In the genomic region with DNA sequence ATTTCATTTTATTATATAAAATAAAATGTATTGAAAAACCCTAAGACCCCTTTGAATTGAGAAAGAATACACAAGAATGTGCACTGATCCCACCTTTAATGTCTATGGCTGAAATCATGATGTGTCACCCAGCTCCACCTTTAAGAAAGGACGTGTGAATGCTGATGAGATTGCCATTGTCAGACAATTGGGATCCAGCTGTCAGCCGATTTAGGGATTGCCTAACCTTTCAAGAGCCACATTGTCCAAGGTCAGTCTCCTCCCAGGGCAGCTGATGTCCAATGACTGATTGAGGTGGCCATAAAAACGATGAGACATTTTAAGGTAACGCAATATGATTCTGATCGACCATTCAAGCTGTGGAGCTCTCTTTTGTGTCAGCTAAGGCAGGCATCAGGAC, we compare ENCODE assay signal across 24 cellular contexts.
"Had no signal": no experiment of that assay in that cellular context is flagged by ENCODE, and none has a peak within 500 bp of the region (broad histone marks: within the 10 kb centered on the region; RNA-seq: fewer than 3 reads in every experiment).

No MANE protein-coding gene starts in this region.

- H3K27ac ChIP-seq: adrenal gland, RWPE1, SJCRH30, WERI-Rb-1 had no signal

- H3K9me3 ChIP-seq: SK-N-SH had no signal

- H3K4me3 Mint-ChIP-seq: activated CD8-positive, alpha-beta T cell treated with anti-CD3 and anti-CD28 coated beads, Interleukin-2, amount 10 ng/mL, durations not matched to agents 7 days and 5 days; activated naive CD8-positive, alpha-beta T cell treated with anti-CD3 and anti-CD28 coated beads, Interleukin-2, amount 10 ng/mL, durations not matched to agents 7 days and 5 days had no signal

- H3K9ac ChIP-seq: SK-N-SH had no signal

- H3K4me2 ChIP-seq: SK-N-SH had no signal

- H3K9me2 ChIP-seq: SK-N-SH had no signal

- H3K4me1 ChIP-seq: adrenal gland, SJCRH30 had no signal

- H3K4me3 ChIP-seq: adrenal gland, SJCRH30 had no signal

- H3K36me3 ChIP-seq: adrenal gland, SJCRH30, WERI-Rb-1 had no signal

- H3K27me3 Mint-ChIP-seq: activated naive CD8-positive, alpha-beta T cell treated with anti-CD3 and anti-CD28 coated beads, Interleukin-2, amount 10 ng/mL, durations not matched to agents 7 days and 5 days had no signal

- H3K27me3 ChIP-seq: adrenal gland, SJCRH30 had no signal

- DNase-seq: activated CD4-positive, alpha-beta T cell treated with anti-CD3 and anti-CD28 coated beads for 4 hours; activated CD4-positive, alpha-beta T cell treated with anti-CD3 and anti-CD28 coated beads, Interleukin-2, amount 50 U/mL, for 4 hours; activated CD8-positive, alpha-beta memory T cell treated with anti-CD3 and anti-CD28 coated beads, Interleukin-2, amount 50 U/mL, for 48 hours; activated CD8-positive, alpha-beta T cell treated with anti-CD3 and anti-CD28 coated beads, Interleukin-2, amount 10 ng/mL, durations not matched to agents 7 days and 5 days; activated naive CD4-positive, alpha-beta T cell treated with anti-CD3 and anti-CD28 coated beads, Interleukin-2, amount 50 U/mL, for 16 hours; activated naive CD8-positive, alpha-beta T cell treated with anti-CD3 and anti-CD28 coated beads, Interleukin-2, amount 10 ng/mL, durations not matched to agents 7 days and 5 days; activated T-cell treated with anti-CD3 and anti-CD28 coated beads, Interleukin-2, amount 50 U/mL, for 1 hour; adrenal gland; anterior cingulate cortex; cerebellar nuclear complex; MM.1S; NCI-H1105; NCI-H1436; NCI-H1930; NCI-H345; NCI-H510A; NCI-H526 treated with DMSO at 0.1 percent for 48 hours; Right ventricle myocardium superior; SJCRH30; SK-N-SH; T-helper 1 cell; WERI-Rb-1 had no signal

- H3K27ac Mint-ChIP-seq: activated CD8-positive, alpha-beta T cell treated with anti-CD3 and anti-CD28 coated beads, Interleukin-2, amount 10 ng/mL, durations not matched to agents 7 days and 5 days; activated naive CD8-positive, alpha-beta T cell treated with anti-CD3 and anti-CD28 coated beads, Interleukin-2, amount 10 ng/mL, durations not matched to agents 7 days and 5 days had no signal

- H3K4me1 Mint-ChIP-seq: activated naive CD8-positive, alpha-beta T cell treated with anti-CD3 and anti-CD28 coated beads, Interleukin-2, amount 10 ng/mL, durations not matched to agents 7 days and 5 days had no signal

- ATAC-seq: activated CD4-positive, CD25-positive, alpha-beta regulatory T cell treated with anti-CD3 and anti-CD28 coated beads, Interleukin-2, amount 50 U/mL, for 24 hours; activated CD8-positive, alpha-beta T cell treated with anti-CD3 and anti-CD28 coated beads, Interleukin-2, amount 10 ng/mL, durations not matched to agents 7 days and 5 days had no signal

- H3K36me3 Mint-ChIP-seq: activated naive CD8-positive, alpha-beta T cell treated with anti-CD3 and anti-CD28 coated beads, Interleukin-2, amount 10 ng/mL, durations not matched to agents 7 days and 5 days had no signal
